ENCODE assay signal across 16 cellular contexts in the genomic region with DNA sequence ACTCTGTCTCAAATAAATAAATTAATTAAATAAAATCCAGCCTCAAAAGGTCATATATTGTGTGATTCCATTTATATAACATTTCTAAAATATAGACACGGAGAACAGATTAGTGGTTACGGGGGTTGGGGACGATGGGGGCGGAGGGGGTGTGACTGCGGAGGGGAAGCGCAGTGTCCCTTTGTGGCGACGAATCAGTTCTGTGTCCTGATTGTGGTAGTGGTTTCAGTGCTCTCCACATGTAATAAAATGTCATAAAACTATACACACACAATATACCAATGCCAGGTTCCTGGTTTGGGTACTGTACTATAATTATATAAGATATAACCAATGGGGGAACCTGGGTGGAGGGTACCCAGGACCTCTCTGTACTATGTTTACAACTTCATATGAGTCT.
"Had no signal": no experiment of that assay in that cellular context is flagged by ENCODE, and none has a peak within 500 bp of the region (broad histone marks: within the 10 kb centered on the region; RNA-seq: fewer than 3 reads in every experiment).

No MANE protein-coding gene starts in this region.

- H3K4me3 Mint-ChIP-seq: activated naive CD4-positive, alpha-beta T cell treated with anti-CD3 and anti-CD28 coated beads, Interleukin-2, amount 10 ng/mL, durations not matched to agents 7 days and 5 days; dendritic cell treated with granulocyte-macrophage colony-stimulating factor and Interleukin-4, amounts not matched to agents 40 ng/mL and 50 ng/mL, for 4 days; neural progenitor cell; stimulated activated naive CD8-positive, alpha-beta T cell treated with anti-CD3 and anti-CD28 coated beads, Interleukin-15, amount 100 ng/mL, for 72 hours had no signal

- H3K36me3 ChIP-seq: ascending aorta, breast epithelium, neural progenitor cell, pancreas, spleen, upper lobe of right lung had no signal

- H3K27ac Mint-ChIP-seq: activated naive CD4-positive, alpha-beta T cell treated with anti-CD3 and anti-CD28 coated beads, Interleukin-2, amount 10 ng/mL, durations not matched to agents 7 days and 5 days; dendritic cell treated with granulocyte-macrophage colony-stimulating factor and Interleukin-4, amounts not matched to agents 40 ng/mL and 50 ng/mL, for 4 days; neural progenitor cell; stimulated activated naive CD8-positive, alpha-beta T cell treated with anti-CD3 and anti-CD28 coated beads, Interleukin-15, amount 100 ng/mL, for 72 hours had no signal

- H3K9me3 Mint-ChIP-seq: dendritic cell treated with granulocyte-macrophage colony-stimulating factor and Interleukin-4, amounts not matched to agents 40 ng/mL and 50 ng/mL, for 4 days; stimulated activated naive CD8-positive, alpha-beta T cell treated with anti-CD3 and anti-CD28 coated beads, Interleukin-15, amount 100 ng/mL, for 72 hours had no signal

- H3K9me3 ChIP-seq: breast epithelium, pancreas, spleen, upper lobe of right lung had no signal

- H3K4me1 ChIP-seq: breast epithelium, pancreas had no signal

- H3K27me3 ChIP-seq: ascending aorta, breast epithelium, neural progenitor cell, pancreas, spleen, upper lobe of right lung had no signal

- H3K9ac ChIP-seq: neural progenitor cell had no signal

- DNase-seq: activated CD4-positive, alpha-beta T cell treated with anti-CD3 and anti-CD28 coated beads for 1 hour; activated CD4-positive, alpha-beta T cell treated with anti-CD3 and anti-CD28 coated beads, Interleukin-2, amount 50 U/mL, for 4 hours; activated naive CD4-positive, alpha-beta T cell treated with anti-CD3 and anti-CD28 coated beads, Interleukin-2, amount 10 ng/mL, durations not matched to agents 7 days and 5 days; cerebellar nuclear complex; effector memory CD4-positive, alpha-beta T cell; foreskin melanocyte; kidney glomerular epithelial cell; pancreas; spleen; stimulated activated naive CD8-positive, alpha-beta T cell treated with anti-CD3 and anti-CD28 coated beads, Interleukin-15, amount 100 ng/mL, for 72 hours; upper lobe of right lung had no signal

- H3K27ac ChIP-seq: ascending aorta, breast epithelium, neural progenitor cell, pancreas, upper lobe of right lung, VCaP had no signal

- H3K4me3 ChIP-seq: ascending aorta, breast epithelium, neural progenitor cell, pancreas, spleen, upper lobe of right lung had no signal

- FAIRE-seq: pancreas had no signal
